In the genomic region with DNA sequence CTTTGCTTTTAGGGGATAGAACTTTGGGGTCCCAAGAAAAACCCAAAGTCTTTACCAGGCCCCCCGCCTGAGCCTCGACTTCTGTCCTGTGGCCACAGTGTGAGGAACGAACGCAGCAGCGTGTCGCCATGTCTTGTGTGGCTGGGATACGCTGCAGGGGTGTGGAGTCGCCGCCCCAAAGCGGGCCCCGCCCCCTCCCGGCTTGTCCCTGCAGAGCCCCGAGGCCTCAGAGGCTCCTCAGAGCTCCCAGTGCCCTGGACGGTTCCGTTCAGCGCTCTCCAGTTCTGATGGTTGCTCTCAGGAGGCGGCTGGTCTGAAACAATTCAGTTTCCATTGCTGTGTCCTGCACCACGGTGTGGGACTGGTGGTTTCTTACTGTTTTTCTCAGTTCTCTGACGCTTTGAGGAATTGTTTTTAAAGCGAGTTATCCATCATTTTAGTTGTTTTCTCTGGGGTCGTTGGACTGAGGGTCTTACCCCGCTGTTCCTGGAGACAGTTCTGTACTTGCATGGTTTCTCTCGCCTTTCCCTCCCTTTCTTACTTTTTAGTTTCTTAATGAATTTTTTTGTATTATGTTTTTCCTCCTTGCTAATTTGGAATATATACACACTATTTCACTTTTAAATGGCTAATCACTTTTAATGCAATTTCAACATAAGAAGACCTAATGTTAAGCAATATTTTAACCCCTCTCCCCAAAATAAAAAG, we compare ENCODE assay signal across 6 cellular contexts. TPM values are rescaled to one million over a fixed set of nuclear protein-coding genes. Genes with fewer than 3 reads are reported as not detected.
DNase-seq lines count a peak whose midpoint lies in the region; ATAC-seq and TF ChIP-seq lines count a peak whose summit lies in the region.

No MANE protein-coding gene starts in this region.

- peak overlapping the region; percentile 64 for H2AFZ ChIP-seq in fibroblast of lung (ENCODE audit: low read length)

- H3K9me3 ChIP-seq in fibroblast of lung (ENCODE audit: control insufficient read depth, insufficient read depth, low read depth, low read length) = no peaks in the 10 kb centered on the region

- DNase-seq in ELF-1 (ENCODE audit: low read depth, low spot score) = peak; percentile 74
- peak; percentile 23 to 34 for DNase-seq in fibroblast of lung (ENCODE audit: low read depth in 2 of 2)
- peak; percentile 63 for DNase-seq in stimulated activated CD4-positive, alpha-beta T cell treated with anti-CD3 and anti-CD28 coated beads, Interleukin-2, amount 100 ng/mL, for 4 hours (ENCODE audit: low read depth)
- no peak for DNase-seq in UCSD-AML1 (lab: John Stamatoyannopoulos, UW; ENCODE audit: unreplicated experiment)

- no peak for TF ChIP-seq CTCF in fibroblast of lung (conservative IDR thresholded peaks at IDR 0.05 in 1 of 2, IDR thresholded peaks at IDR 0.05 in 1 of 2; ENCODE audit: low read depth in 1 of 2, low read length in 2 of 2)

- H3K36me3 ChIP-seq in fibroblast of lung (ENCODE audit: control insufficient read depth, insufficient read depth, low read length) = peaks cover 2% of the 10 kb centered on the region

- no peaks in the 10 kb centered on the region for H3K27me3 ChIP-seq in fibroblast of lung (ENCODE audit: control insufficient read depth, insufficient read depth, low read length)

- no peaks in the 10 kb centered on the region for H4K20me1 ChIP-seq in fibroblast of lung (ENCODE audit: control insufficient read depth, extremely low read depth, insufficient read depth, low read length)

- H3K4me3 ChIP-seq in fibroblast of lung (replicated peaks in 1 of 4; ENCODE audit: control extremely low read depth in 1 of 4, insufficient read depth in 1 of 4, low read depth in 3 of 4, low read length in 4 of 4) = peak overlapping the region in 2 of 4 experiments; percentile 6 to 38

- ATAC-seq in activated CD4-positive, CD25-positive, alpha-beta regulatory T cell treated with anti-CD3 and anti-CD28 coated beads, Interleukin-2, amount 50 U/mL, for 24 hours = peak; percentile 67 to 70
- ATAC-seq in GM21390 (IDR thresholded peaks at IDR 0.05; ENCODE audit: unreplicated experiment) = no peak

- no peak overlapping the region for H3K27ac ChIP-seq in fibroblast of lung (ENCODE audit: insufficient read depth, low read length)

- H3K4me2 ChIP-seq in fibroblast of lung (ENCODE audit: extremely low read depth, insufficient read depth, low read length) = peak overlapping the region; percentile 62

- no peaks in the 10 kb centered on the region for H3K4me1 ChIP-seq in fibroblast of lung (ENCODE audit: control insufficient read depth, extremely low read depth, insufficient read depth, low read length)

- H3K79me2 ChIP-seq in fibroblast of lung (ENCODE audit: control insufficient read depth, insufficient read depth, low read length) = no peaks in the 10 kb centered on the region

- no peak overlapping the region for H3K9ac ChIP-seq in fibroblast of lung (ENCODE audit: insufficient read depth, low read length)

RNA-seq across cellular contexts. Expression of gene IDUA, which starts 1.6 kb away (rescaled TPM):
- 10.3 and 11.1 TPM in 2 replicates for total RNA-seq in fibroblast of lung
- polyA plus RNA-seq in fibroblast of lung = 2.1 and 3.1 TPM in 2 replicates
- 5.9 TPM in 2 replicates for polyA plus RNA-seq in fibroblast of lung (2012)
- polyA minus RNA-seq in fibroblast of lung (ENCODE audit: low replicate concordance) = 4.8 and 6.4 TPM in 2 replicates

RNA-seq across cellular contexts. Expression of gene SLC26A1, which starts 7.9 kb away (rescaled TPM):
- 0.26 and 0.33 TPM in 2 replicates for total RNA-seq in fibroblast of lung
- 0.05 and 0.07 TPM in 2 replicates for polyA plus RNA-seq in fibroblast of lung
- polyA plus RNA-seq in fibroblast of lung (2012) = 0.86 and 1.7 TPM in 2 replicates
- not detected in 2 replicates for polyA minus RNA-seq in fibroblast of lung (ENCODE audit: low replicate concordance)

RNA-seq across cellular contexts. Expression of gene DGKQ, which starts 11.9 kb away (rescaled TPM):
- total RNA-seq in fibroblast of lung = 11.0 and 13.2 TPM in 2 replicates
- polyA plus RNA-seq in fibroblast of lung = 2.1 and 3.0 TPM in 2 replicates
- 4.5 and 7.1 TPM in 2 replicates for polyA plus RNA-seq in fibroblast of lung (2012)
- 3.7 and 4.3 TPM in 2 replicates for polyA minus RNA-seq in fibroblast of lung (ENCODE audit: low replicate concordance)

RNA-seq across cellular contexts. Expression of gene FGFRL1, which starts 26.1 kb away (rescaled TPM):
- total RNA-seq in fibroblast of lung = 5.6 and 6.1 TPM in 2 replicates
- polyA plus RNA-seq in fibroblast of lung = 10.0 and 21.2 TPM in 2 replicates
- polyA plus RNA-seq in fibroblast of lung (2012) = 10.7 and 18.2 TPM in 2 replicates
- 74.1 and 108 TPM in 2 replicates for polyA minus RNA-seq in fibroblast of lung (ENCODE audit: low replicate concordance)

RNA-seq across cellular contexts. Expression of gene TMEM175, which starts 53.0 kb away (rescaled TPM):
- 10.3 and 16.3 TPM in 2 replicates for total RNA-seq in fibroblast of lung
- polyA plus RNA-seq in fibroblast of lung = 23.9 and 29.2 TPM in 2 replicates
- polyA plus RNA-seq in fibroblast of lung (2012) = 21.8 and 28.7 TPM in 2 replicates
- 47.0 and 77.0 TPM in 2 replicates for polyA minus RNA-seq in fibroblast of lung (ENCODE audit: low replicate concordance)
